ENCODE assay signal across 1 cellular context in genomic region chr13:46795321-46795720, GRCh38.
TF ChIP-seq lines count a peak whose summit lies in the region.

No MANE protein-coding gene starts in this region.

TF ChIP-seq in A549, 52 proteins besides CTCF, POLR2A, EP300 and RAD21 (continued from another document):
- no peak for TF ChIP-seq CBX8 (IDR thresholded peaks at IDR 0.05)
